ENCODE assay signal across 30 cellular contexts in the genomic region with DNA sequence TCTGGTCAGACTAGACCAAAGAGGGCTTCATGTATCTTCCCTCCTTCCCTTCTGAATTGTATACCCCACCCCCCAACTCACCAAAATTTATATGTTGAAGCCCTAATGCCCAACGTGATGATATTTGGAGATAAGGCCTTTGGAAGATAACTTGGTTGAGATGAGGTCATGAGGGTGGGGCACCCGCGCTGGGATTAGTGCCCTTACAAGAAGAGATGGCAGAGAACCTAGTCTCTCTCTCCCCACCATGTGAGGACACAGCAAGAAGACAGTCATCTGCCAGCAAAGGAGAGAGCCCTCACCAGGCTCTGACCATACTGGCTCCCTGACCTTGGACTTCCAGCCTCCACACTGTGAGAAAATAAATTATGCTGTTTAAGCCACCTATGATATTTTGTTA. TPM values are rescaled to one million over a fixed set of nuclear protein-coding genes. Genes with fewer than 3 reads are reported as not detected.
"Had no signal": no experiment of that assay in that cellular context is flagged by ENCODE, and none has a peak within 500 bp of the region (broad histone marks: within the 10 kb centered on the region; RNA-seq: fewer than 3 reads in every experiment).

No MANE protein-coding gene starts in this region.

- H3K9ac ChIP-seq: KMS-11 had no signal

- FAIRE-seq: astrocyte had no signal

- DNase-seq: activated CD4-positive, alpha-beta memory T cell treated with anti-CD3 and anti-CD28 coated beads for 36 hours; activated CD4-positive, alpha-beta T cell treated with anti-CD3 and anti-CD28 coated beads, Interleukin-2, amount 10 ng/mL, durations not matched to agents 7 days and 5 days; activated CD4-positive, CD25-positive, alpha-beta regulatory T cell; activated CD8-positive, alpha-beta memory T cell treated with anti-CD3 and anti-CD28 coated beads for 24 hours; activated effector memory CD4-positive, alpha-beta T cell treated with anti-CD3 and anti-CD28 coated beads, Interleukin-2, amount 50 U/mL, for 16 hours; activated naive CD4-positive, alpha-beta T cell treated with Interleukin-2 at 50 U/mL for 16 hours; activated naive CD8-positive, alpha-beta T cell treated with anti-CD3 and anti-CD28 coated beads, Interleukin-2, amount 50 U/mL, for 24 hours; activated T-cell treated with anti-CD3 and anti-CD28 coated beads, Interleukin-2, amount 50 U/mL, for 4 hours; amniotic stem cell; NCI-H1092; NCI-H1417; NCI-H1930; NCI-H2171; NCI-H226; NCI-H510A; NCI-H526 treated with DMSO at 0.1 percent for 48 hours; NK-92 treated with Interleukin-12 subunit alpha and Interleukin-12 subunit beta, amount 100 ng/mL, for 24 hours; OCI-M1; RPMI8226; T-cell had no signal

- H3K4me3 Mint-ChIP-seq: activated CD4-positive, alpha-beta memory T cell treated with anti-CD3 and anti-CD28 coated beads for 36 hours; activated CD4-positive, alpha-beta T cell treated with anti-CD3 and anti-CD28 coated beads, Interleukin-2, amount 10 ng/mL, durations not matched to agents 7 days and 5 days; activated naive CD8-positive, alpha-beta T cell treated with anti-CD3 and anti-CD28 coated beads, Interleukin-2, amount 50 U/mL, for 24 hours; activated T-cell treated with anti-CD3 and anti-CD28 coated beads, Interleukin-2, amount 50 U/mL, for 4 hours; brain; T-cell had no signal

- H3K27ac ChIP-seq: cardiac muscle cell, KMS-11, SK-N-MC, VCaP had no signal

- ATAC-seq: activated naive CD4-positive, alpha-beta T cell treated with anti-CD3 and anti-CD28 coated beads, Interleukin-2, amount 50 U/mL, for 72 hours; activated naive CD8-positive, alpha-beta T cell treated with anti-CD3 and anti-CD28 coated beads, Interleukin-2, amount 50 U/mL, for 24 hours; activated T-cell treated with anti-CD3 and anti-CD28 coated beads, Interleukin-2, amount 50 U/mL, for 4 hours; Panc1; Right ventricle myocardium inferior; T-cell had no signal

- H3K27ac Mint-ChIP-seq: activated CD4-positive, alpha-beta memory T cell treated with anti-CD3 and anti-CD28 coated beads for 36 hours; activated naive CD4-positive, alpha-beta T cell treated with anti-CD3 and anti-CD28 coated beads, Interleukin-2, amount 50 U/mL, for 72 hours; activated naive CD8-positive, alpha-beta T cell treated with anti-CD3 and anti-CD28 coated beads, Interleukin-2, amount 50 U/mL, for 24 hours had no signal

- H3K4me1 Mint-ChIP-seq: activated CD4-positive, alpha-beta T cell treated with anti-CD3 and anti-CD28 coated beads, Interleukin-2, amount 10 ng/mL, durations not matched to agents 7 days and 5 days; activated naive CD8-positive, alpha-beta T cell treated with anti-CD3 and anti-CD28 coated beads, Interleukin-2, amount 50 U/mL, for 24 hours; brain had no signal

- H3K4me2 ChIP-seq: KMS-11 had no signal

- H3K4me3 ChIP-seq: cardiac muscle cell, SK-N-MC had no signal

- H3K9me3 Mint-ChIP-seq: activated naive CD8-positive, alpha-beta T cell treated with anti-CD3 and anti-CD28 coated beads, Interleukin-2, amount 50 U/mL, for 24 hours; activated T-cell treated with anti-CD3 and anti-CD28 coated beads, Interleukin-2, amount 50 U/mL, for 4 hours; T-cell had no signal

- H3K27me3 ChIP-seq: cardiac muscle cell had no signal

- H3K27me3 Mint-ChIP-seq: activated CD4-positive, alpha-beta memory T cell treated with anti-CD3 and anti-CD28 coated beads for 36 hours; activated CD4-positive, alpha-beta T cell treated with anti-CD3 and anti-CD28 coated beads, Interleukin-2, amount 10 ng/mL, durations not matched to agents 7 days and 5 days; activated naive CD8-positive, alpha-beta T cell treated with anti-CD3 and anti-CD28 coated beads, Interleukin-2, amount 50 U/mL, for 24 hours; T-cell had no signal

RNA-seq across cellular contexts. Expression of a gene that starts 23.0 kb away (rescaled TPM):
- polyA plus RNA-seq: cardiac muscle cell had no signal

RNA-seq across cellular contexts. Expression of a gene that starts 25.4 kb away (rescaled TPM):
- total RNA-seq: MCF 10A had no signal
